34 cellular contexts compared by ENCODE assay signal in genomic region chr11:78025378-78025777, GRCh38. TPM values are rescaled to one million over a fixed set of nuclear protein-coding genes. Genes with fewer than 3 reads are reported as not detected.
"Had no signal": no experiment of that assay in that cellular context is flagged by ENCODE, and none has a peak within 500 bp of the region (broad histone marks: within the 10 kb centered on the region; RNA-seq: fewer than 3 reads in every experiment).

No MANE protein-coding gene starts in this region.

- FAIRE-seq: TTC549 had no signal

- ATAC-seq: activated CD8-positive, alpha-beta T cell treated with anti-CD3 and anti-CD28 coated beads for 36 hours; activated naive CD8-positive, alpha-beta T cell treated with anti-CD3 and anti-CD28 coated beads, Interleukin-2, amount 50 U/mL, for 24 hours; activated T-cell treated with anti-CD3 and anti-CD28 coated beads, Interleukin-2, amount 50 U/mL, for 4 hours had no signal

- H3K27ac Mint-ChIP-seq: activated B cell treated with CpG ODN at 0.5 μM for 24 hours; activated CD4-positive, alpha-beta memory T cell treated with anti-CD3 and anti-CD28 coated beads for 36 hours; activated CD4-positive, alpha-beta T cell treated with anti-CD3 and anti-CD28 coated beads, Interleukin-2, amount 10 ng/mL, durations not matched to agents 24 days and 14 days; activated CD8-positive, alpha-beta T cell treated with anti-CD3 and anti-CD28 coated beads for 36 hours; activated naive CD4-positive, alpha-beta T cell treated with anti-CD3 and anti-CD28 coated beads, Interleukin-2, amount 10 ng/mL, durations not matched to agents 7 days and 5 days; activated naive CD4-positive, alpha-beta T cell treated with anti-CD3 and anti-CD28 coated beads, Interleukin-2, amount 50 U/mL, for 24 hours; activated naive CD8-positive, alpha-beta T cell; activated naive CD8-positive, alpha-beta T cell treated with anti-CD3 and anti-CD28 coated beads, Interleukin-2, amount 10 ng/mL, durations not matched to agents 7 days and 5 days; activated naive CD8-positive, alpha-beta T cell treated with anti-CD3 and anti-CD28 coated beads, Interleukin-2, amount 50 U/mL, for 24 hours; activated T-helper 2 cell treated with anti-CD3 and anti-CD28 coated beads, Interferon-gamma antibody, Interleukin-2, Interleukin-4, amounts not matched to agents 10 μg/mL and 5 μg/mL and 100 μg/mL, durations not matched to agents 14 hours and 24 hours and 36 hours; brain; T-helper 1 cell treated with Interleukin-12 subunit alpha and Interleukin-12 subunit beta and Interleukin-4 antibody, amounts not matched to agents 30 μg/mL and 1 μg/mL, for 36 hours; T-helper 2 cell treated with Interferon-gamma antibody and Interleukin-4, amounts not matched to agents 5 μg/mL and 100 μg/mL, for 36 hours had no signal

- H3K9me3 ChIP-seq: ascending aorta had no signal

- H3K4me3 Mint-ChIP-seq: activated B cell treated with CpG ODN at 0.5 μM for 24 hours; activated CD4-positive, alpha-beta memory T cell treated with anti-CD3 and anti-CD28 coated beads for 36 hours; activated CD4-positive, alpha-beta T cell treated with anti-CD3 and anti-CD28 coated beads, Interleukin-2, amount 10 ng/mL, durations not matched to agents 24 days and 14 days; activated CD8-positive, alpha-beta T cell treated with anti-CD3 and anti-CD28 coated beads for 36 hours; activated naive CD4-positive, alpha-beta T cell treated with anti-CD3 and anti-CD28 coated beads, Interleukin-2, amount 10 ng/mL, durations not matched to agents 7 days and 5 days; activated naive CD4-positive, alpha-beta T cell treated with anti-CD3 and anti-CD28 coated beads, Interleukin-2, amount 50 U/mL, for 24 hours; activated naive CD8-positive, alpha-beta T cell; activated naive CD8-positive, alpha-beta T cell treated with anti-CD3 and anti-CD28 coated beads, Interleukin-2, amount 10 ng/mL, durations not matched to agents 7 days and 5 days; activated naive CD8-positive, alpha-beta T cell treated with anti-CD3 and anti-CD28 coated beads, Interleukin-2, amount 50 U/mL, for 24 hours; activated T-cell treated with anti-CD3 and anti-CD28 coated beads, Interleukin-2, amount 50 U/mL, for 4 hours; brain; T-helper 1 cell treated with Interleukin-12 subunit alpha and Interleukin-12 subunit beta and Interleukin-4 antibody, amounts not matched to agents 30 μg/mL and 1 μg/mL, for 36 hours; T-helper 2 cell treated with Interferon-gamma antibody and Interleukin-4, amounts not matched to agents 5 μg/mL and 100 μg/mL, for 36 hours had no signal

- H3K36me3 Mint-ChIP-seq: activated CD4-positive, alpha-beta memory T cell treated with anti-CD3 and anti-CD28 coated beads for 36 hours; activated naive CD4-positive, alpha-beta T cell treated with anti-CD3 and anti-CD28 coated beads, Interleukin-2, amount 10 ng/mL, durations not matched to agents 7 days and 5 days; activated naive CD4-positive, alpha-beta T cell treated with anti-CD3 and anti-CD28 coated beads, Interleukin-2, amount 50 U/mL, for 24 hours; activated naive CD8-positive, alpha-beta T cell treated with anti-CD3 and anti-CD28 coated beads, Interleukin-2, amount 10 ng/mL, durations not matched to agents 7 days and 5 days; brain had no signal

- H3K27me3 ChIP-seq: ascending aorta had no signal

- H3K9me3 Mint-ChIP-seq: activated B cell treated with CpG ODN at 0.5 μM for 24 hours; activated CD4-positive, alpha-beta T cell treated with anti-CD3 and anti-CD28 coated beads, Interleukin-2, amount 10 ng/mL, durations not matched to agents 24 days and 14 days; activated CD8-positive, alpha-beta T cell treated with anti-CD3 and anti-CD28 coated beads for 36 hours; activated naive CD4-positive, alpha-beta T cell treated with anti-CD3 and anti-CD28 coated beads, Interleukin-2, amount 10 ng/mL, durations not matched to agents 7 days and 5 days; activated naive CD4-positive, alpha-beta T cell treated with anti-CD3 and anti-CD28 coated beads, Interleukin-2, amount 50 U/mL, for 24 hours; activated naive CD8-positive, alpha-beta T cell treated with anti-CD3 and anti-CD28 coated beads, Interleukin-2, amount 50 U/mL, for 24 hours; activated T-cell treated with anti-CD3 and anti-CD28 coated beads, Interleukin-2, amount 50 U/mL, for 4 hours; activated T-helper 2 cell treated with anti-CD3 and anti-CD28 coated beads, Interferon-gamma antibody, Interleukin-2, Interleukin-4, amounts not matched to agents 10 μg/mL and 5 μg/mL and 100 μg/mL, durations not matched to agents 14 hours and 24 hours and 36 hours; brain; T-helper 1 cell treated with Interleukin-12 subunit alpha and Interleukin-12 subunit beta and Interleukin-4 antibody, amounts not matched to agents 30 μg/mL and 1 μg/mL, for 36 hours; T-helper 2 cell treated with Interferon-gamma antibody and Interleukin-4, amounts not matched to agents 5 μg/mL and 100 μg/mL, for 36 hours had no signal

- H3K27ac ChIP-seq: ascending aorta, VCaP had no signal

- DNase-seq: activated B cell treated with CpG ODN at 0.5 μM for 24 hours; activated CD4-positive, alpha-beta memory T cell treated with anti-CD3 and anti-CD28 coated beads for 36 hours; activated CD4-positive, alpha-beta T cell treated with anti-CD3 and anti-CD28 coated beads for 4 hours; activated CD4-positive, alpha-beta T cell treated with anti-CD3 and anti-CD28 coated beads, Interleukin-2, amount 10 ng/mL, durations not matched to agents 24 days and 14 days; activated CD4-positive, alpha-beta T cell treated with anti-CD3 and anti-CD28 coated beads, Interleukin-2, amount 50 U/mL, for 1 hour; activated CD4-positive, alpha-beta T cell treated with anti-CD3 and anti-CD28 coated beads, Interleukin-2, amount 50 U/mL, for 4 hours; activated CD4-positive, CD25-positive, alpha-beta regulatory T cell treated with anti-CD3 and anti-CD28 coated beads, Interleukin-2, amount 50 U/mL, for 72 hours; activated CD8-positive, alpha-beta memory T cell treated with anti-CD3 and anti-CD28 coated beads, Interleukin-2, amount 50 U/mL, for 4 hours; activated CD8-positive, alpha-beta T cell treated with anti-CD3 and anti-CD28 coated beads for 36 hours; activated effector memory CD4-positive, alpha-beta T cell treated with Interleukin-2 at 50 U/mL for 16 hours; activated gamma-delta T cell; activated naive CD4-positive, alpha-beta T cell treated with anti-CD3 and anti-CD28 coated beads, Interleukin-2, amount 10 ng/mL, durations not matched to agents 7 days and 5 days; activated naive CD4-positive, alpha-beta T cell treated with Interleukin-2 at 50 U/mL for 16 hours; activated naive CD8-positive, alpha-beta T cell treated with anti-CD3 and anti-CD28 coated beads, Interleukin-2, amount 10 ng/mL, durations not matched to agents 7 days and 5 days; activated naive CD8-positive, alpha-beta T cell treated with anti-CD3 and anti-CD28 coated beads, Interleukin-2, amount 50 U/mL, for 24 hours; activated T-cell treated with anti-CD3 and anti-CD28 coated beads for 4 hours; activated T-cell treated with anti-CD3 and anti-CD28 coated beads, Interleukin-2, amount 50 U/mL, for 1 hour; activated T-cell treated with anti-CD3 and anti-CD28 coated beads, Interleukin-2, amount 50 U/mL, for 4 hours; amygdala; anterior cingulate cortex; central memory CD4-positive, alpha-beta T cell; T-helper 1 cell; T-helper 2 cell; T-helper 9 cell had no signal

- H3K4me3 ChIP-seq: ascending aorta had no signal

- H3K36me3 ChIP-seq: ascending aorta had no signal

RNA-seq across cellular contexts. Expression of gene THRSP, which starts 38.3 kb away (rescaled TPM):
- total RNA-seq: activated B cell treated with CpG ODN at 0.5 μM for 24 hours; activated CD4-positive, alpha-beta memory T cell treated with anti-CD3 and anti-CD28 coated beads for 36 hours; activated CD4-positive, alpha-beta T cell treated with anti-CD3 and anti-CD28 coated beads, Interleukin-2, amount 10 ng/mL, durations not matched to agents 24 days and 14 days; activated CD8-positive, alpha-beta memory T cell treated with anti-CD3 and anti-CD28 coated beads for 36 hours; activated CD8-positive, alpha-beta T cell treated with anti-CD3 and anti-CD28 coated beads for 36 hours; activated naive CD8-positive, alpha-beta T cell treated with anti-CD3 and anti-CD28 coated beads, Interleukin-2, amount 10 ng/mL, durations not matched to agents 7 days and 5 days; activated T-cell treated with anti-CD3 and anti-CD28 coated beads, Interleukin-2, amount 50 U/mL, for 4 hours; activated T-helper 2 cell treated with anti-CD3 and anti-CD28 coated beads, Interferon-gamma antibody, Interleukin-2, Interleukin-4, amounts not matched to agents 10 μg/mL and 5 μg/mL and 100 μg/mL, durations not matched to agents 14 hours and 24 hours and 36 hours; ascending aorta had no signal
